In the genomic region with DNA sequence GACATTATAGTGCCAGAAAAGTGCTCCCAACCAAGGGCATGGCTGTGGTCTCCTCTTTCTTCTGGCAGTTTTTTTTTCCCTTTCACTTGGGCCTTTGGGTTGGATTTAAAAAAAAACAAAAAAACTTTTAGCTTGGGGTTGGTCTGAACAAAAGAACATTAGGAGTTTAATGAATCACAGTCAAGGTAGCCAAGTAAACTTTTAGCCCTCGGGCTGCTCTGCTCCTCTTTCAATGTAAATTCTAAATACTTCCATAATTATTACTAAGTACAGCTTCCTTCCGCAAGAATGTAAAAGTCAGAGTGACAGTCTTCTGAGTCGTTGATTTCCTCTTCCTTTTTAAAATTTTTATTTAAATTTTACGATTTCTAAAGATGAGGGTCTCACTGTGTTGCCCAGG, we compare ENCODE assay signal across 18 cellular contexts.
"Had no signal": no experiment of that assay in that cellular context is flagged by ENCODE, and none has a peak within 500 bp of the region (broad histone marks: within the 10 kb centered on the region; RNA-seq: fewer than 3 reads in every experiment).

No MANE protein-coding gene starts in this region.

- H3K4me1 ChIP-seq: esophagus muscularis mucosa, left ventricle myocardium inferior, right atrium auricular region, tibial nerve had no signal

- H3K4me1 Mint-ChIP-seq: activated naive CD8-positive, alpha-beta T cell treated with anti-CD3 and anti-CD28 coated beads, Interleukin-2, amount 10 ng/mL, durations not matched to agents 7 days and 5 days; stimulated activated naive B cell treated with anti-CD40 and anti-IgM and Interleukin-4, amounts not matched to agents 10 μg/mL and 1 μg/mL and 100 μg/mL, for 72 hours had no signal

- FAIRE-seq: kidney had no signal

- H3K27ac ChIP-seq: dorsolateral prefrontal cortex, esophagus muscularis mucosa, left ventricle myocardium inferior, right atrium auricular region, tibial nerve had no signal

- H3K9me3 ChIP-seq: esophagus muscularis mucosa, left ventricle myocardium inferior, right atrium auricular region, tibial nerve had no signal

- H3K27me3 ChIP-seq: dorsolateral prefrontal cortex, esophagus muscularis mucosa, right atrium auricular region, tibial nerve had no signal

- H3K27me3 Mint-ChIP-seq: activated naive CD8-positive, alpha-beta T cell treated with anti-CD3 and anti-CD28 coated beads, Interleukin-2, amount 10 ng/mL, durations not matched to agents 7 days and 5 days; natural killer cell treated with Interleukin-12 subunit alpha and Interleukin-12 subunit beta and Interleukin-15 and Interleukin-18, amount 100 ng/mL, for 72 hours; stimulated activated naive B cell treated with anti-CD40 and anti-IgM and Interleukin-4, amounts not matched to agents 10 μg/mL and 1 μg/mL and 100 μg/mL, for 72 hours had no signal

- DNase-seq: activated CD4-positive, CD25-positive, alpha-beta regulatory T cell treated with anti-CD3 and anti-CD28 coated beads, Interleukin-2, amount 50 U/mL, for 72 hours; activated naive CD4-positive, alpha-beta T cell; activated naive CD8-positive, alpha-beta T cell treated with anti-CD3 and anti-CD28 coated beads, Interleukin-2, amount 10 ng/mL, durations not matched to agents 7 days and 5 days; activated T-cell treated with anti-CD3 and anti-CD28 coated beads for 4 hours; anterior cingulate cortex; dorsolateral prefrontal cortex; hippocampal formation; kidney; left ventricle myocardium inferior; mesenchymal stem cell; stimulated activated CD4-positive, alpha-beta T cell treated with anti-CD3 and anti-CD28 coated beads, Interleukin-4, amount 100 ng/mL, for 1 hour; stimulated activated naive B cell treated with anti-CD40 and anti-IgM and Interleukin-4, amounts not matched to agents 10 μg/mL and 1 μg/mL and 100 μg/mL, for 72 hours; T-helper 1 cell; T1000 had no signal

- H3K27ac Mint-ChIP-seq: activated naive CD8-positive, alpha-beta T cell treated with anti-CD3 and anti-CD28 coated beads, Interleukin-2, amount 10 ng/mL, durations not matched to agents 7 days and 5 days; natural killer cell treated with Interleukin-12 subunit alpha and Interleukin-12 subunit beta and Interleukin-15 and Interleukin-18, amount 100 ng/mL, for 72 hours; stimulated activated naive B cell treated with anti-CD40 and anti-IgM and Interleukin-4, amounts not matched to agents 10 μg/mL and 1 μg/mL and 100 μg/mL, for 72 hours had no signal

- H3K9me3 Mint-ChIP-seq: activated naive CD8-positive, alpha-beta T cell treated with anti-CD3 and anti-CD28 coated beads, Interleukin-2, amount 10 ng/mL, durations not matched to agents 7 days and 5 days; natural killer cell treated with Interleukin-12 subunit alpha and Interleukin-12 subunit beta and Interleukin-15 and Interleukin-18, amount 100 ng/mL, for 72 hours; stimulated activated naive B cell treated with anti-CD40 and anti-IgM and Interleukin-4, amounts not matched to agents 10 μg/mL and 1 μg/mL and 100 μg/mL, for 72 hours had no signal

- H3K4me3 ChIP-seq: dorsolateral prefrontal cortex, esophagus muscularis mucosa, left ventricle myocardium inferior, right atrium auricular region, tibial nerve had no signal

- H3K4me3 Mint-ChIP-seq: activated naive CD8-positive, alpha-beta T cell treated with anti-CD3 and anti-CD28 coated beads, Interleukin-2, amount 10 ng/mL, durations not matched to agents 7 days and 5 days; natural killer cell treated with Interleukin-12 subunit alpha and Interleukin-12 subunit beta and Interleukin-15 and Interleukin-18, amount 100 ng/mL, for 72 hours; stimulated activated naive B cell treated with anti-CD40 and anti-IgM and Interleukin-4, amounts not matched to agents 10 μg/mL and 1 μg/mL and 100 μg/mL, for 72 hours had no signal

- ATAC-seq: natural killer cell treated with Interleukin-12 subunit alpha and Interleukin-12 subunit beta and Interleukin-15 and Interleukin-18, amount 100 ng/mL, for 72 hours; stimulated activated naive B cell treated with anti-CD40 and anti-IgM and Interleukin-4, amounts not matched to agents 10 μg/mL and 1 μg/mL and 100 μg/mL, for 72 hours had no signal
